ENCODE assay signal across 10 cellular contexts in the genomic region with DNA sequence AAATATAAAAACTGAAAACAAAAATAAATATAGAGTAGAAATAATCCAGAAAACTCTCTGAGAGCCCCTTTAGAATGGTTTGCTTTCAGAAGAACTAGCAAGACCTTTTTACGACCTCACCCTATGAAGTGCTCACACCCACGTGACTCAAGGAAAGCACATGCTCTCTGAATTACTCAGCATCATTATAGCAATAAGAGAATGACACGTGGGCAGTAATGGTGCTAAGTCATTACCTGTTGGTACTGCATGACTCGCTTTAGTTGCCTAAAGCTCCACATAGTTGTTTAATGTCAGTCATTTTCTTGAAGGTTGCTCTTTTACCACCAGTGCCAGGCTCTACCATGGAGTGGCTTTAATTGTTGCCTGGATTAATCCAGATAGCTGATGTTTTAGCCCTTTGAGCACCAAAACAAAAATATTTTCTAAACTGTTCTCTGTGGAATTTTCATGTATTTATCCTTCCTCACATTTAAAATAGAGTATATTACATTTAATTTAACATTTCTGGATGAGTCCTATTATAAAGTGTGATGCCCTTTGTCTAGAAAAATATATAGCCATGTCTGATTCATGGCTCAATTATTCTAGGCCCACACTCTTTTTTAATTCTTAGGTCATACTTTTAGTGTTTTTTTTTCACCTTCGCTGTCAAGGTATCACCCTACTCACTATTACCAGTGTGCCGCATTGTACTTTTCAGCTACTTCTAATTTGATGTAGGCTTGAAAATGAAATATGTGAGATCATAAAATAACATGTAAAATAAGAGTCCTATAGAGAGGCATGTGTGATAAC. TPM values are rescaled to one million over a fixed set of nuclear protein-coding genes. Genes with fewer than 3 reads are reported as not detected.
DNase-seq lines count a peak whose midpoint lies in the region; ATAC-seq, FAIRE-seq and TF ChIP-seq lines count a peak whose summit lies in the region.
"Had no signal": no experiment of that assay in that cellular context is flagged by ENCODE, and none has a peak within 500 bp of the region (broad histone marks: within the 10 kb centered on the region; RNA-seq: fewer than 3 reads in every experiment).

No MANE protein-coding gene starts in this region.

- H3K4me1 ChIP-seq in RWPE2 (ENCODE audit: insufficient read depth, poor library complexity, severe bottlenecking) (peaks cover 35% of the 10 kb centered on the region), keratinocyte (ENCODE audit: control insufficient read depth, extremely low read depth, insufficient read depth, low read length) (peaks cover 46% of the 10 kb centered on the region), tibial nerve (peaks cover 0 to 7% (median 0%) of the 10 kb centered on the region in 4 donors), endodermal cell (ENCODE audit: control insufficient read depth, insufficient read depth, low read length) (no peaks in the 10 kb centered on the region)

- no peaks in the 10 kb centered on the region for H3K36me3 ChIP-seq in RWPE2 (ENCODE audit: low read depth)
- H3K36me3 ChIP-seq in keratinocyte (ENCODE audit: control insufficient read depth in 2 of 2, extremely low read depth in 1 of 2, insufficient read depth in 2 of 2, low read length in 2 of 2) = no peaks in the 10 kb centered on the region
- no peaks in the 10 kb centered on the region for H3K36me3 ChIP-seq in tibial nerve
- no peaks in the 10 kb centered on the region for H3K36me3 ChIP-seq in endodermal cell (ENCODE audit: control insufficient read depth, insufficient read depth, low read length)

- peak; percentile 99 for FAIRE-seq in keratinocyte (lab: Jason Lieb, UNC)
- FAIRE-seq: H1 had no signal

- peaks cover 6% of the 10 kb centered on the region; the same call in 1 of the 2 replicates for H3K9me3 ChIP-seq in AG04450 (ENCODE audit: control insufficient read depth, insufficient read depth, low read length)
- H3K9me3 ChIP-seq in RWPE2 (ENCODE audit: severe bottlenecking) = no peaks in the 10 kb centered on the region
- H3K9me3 ChIP-seq in keratinocyte (ENCODE audit: control insufficient read depth, low read depth, low read length) = no peaks in the 10 kb centered on the region
- no peaks in the 10 kb centered on the region for H3K9me3 ChIP-seq in tibial nerve
- H3K9me3 ChIP-seq in endodermal cell (ENCODE audit: control insufficient read depth, low read length) = no peaks in the 10 kb centered on the region

- TF ChIP-seq POLR2A in tibial nerve (IDR thresholded peaks at IDR 0.05) = no peak

- dilution Hi-C loops in keratinocyte (cut with MboI; ENCODE audit: extremely low pct_ligation_motif_present, low sequenced_read_pairs) = no loop called here

- no peaks in the 10 kb centered on the region for H4K20me1 ChIP-seq in keratinocyte (ENCODE audit: control insufficient read depth, extremely low read depth, insufficient read depth, low read length)

- H3K27me3 Mint-ChIP-seq in endodermal cell (ENCODE audit: insufficient read depth) (no peaks in the 10 kb centered on the region), type B pancreatic cell (no peaks in the 10 kb centered on the region)

- no peaks in the 10 kb centered on the region for H3K36me3 Mint-ChIP-seq in endodermal cell (ENCODE audit: low read depth)
- no peaks in the 10 kb centered on the region for H3K36me3 Mint-ChIP-seq in type B pancreatic cell

- no peak overlapping the region for H3K4me3 ChIP-seq in AG04450 (ENCODE audit: low read depth, low read length)
- no peak overlapping the region for H3K4me3 ChIP-seq in RWPE2 (ENCODE audit: severe bottlenecking)
- no peak overlapping the region for H3K4me3 ChIP-seq in keratinocyte (ENCODE audit: control insufficient read depth in 2 of 3, extremely low read depth in 1 of 3, insufficient read depth in 2 of 3, low read depth in 1 of 3, low read length in 3 of 3)
- H3K4me3 ChIP-seq in tibial nerve = no peak overlapping the region
- H3K4me3 ChIP-seq in endodermal cell (ENCODE audit: low read length) = no peak overlapping the region

- peak overlapping the region; percentile 37 for H3K9ac ChIP-seq in keratinocyte (ENCODE audit: control insufficient read depth, extremely low read depth, insufficient read depth, low read length)
- no peak overlapping the region for H3K9ac ChIP-seq in endodermal cell (ENCODE audit: extremely low read depth, low read length, poor library complexity, severe bottlenecking)

- H3K9me3 Mint-ChIP-seq in endodermal cell (no peaks in the 10 kb centered on the region), type B pancreatic cell (no peaks in the 10 kb centered on the region)
- H3K9me3 Mint-ChIP-seq: T-helper 1 cell treated with Interleukin-12 subunit alpha and Interleukin-12 subunit beta and Interleukin-4 antibody, amounts not matched to agents 30 μg/mL and 1 μg/mL, for 36 hours had no signal

- DNase-seq in AG04450 (ENCODE audit: low read depth, low spot score) (no peak), RWPE2 (ENCODE audit: low spot score) (no peak), keratinocyte (ENCODE audit: low read depth, low spot score) (peak; percentile 52), tibial nerve (ENCODE audit: low spot score in 2 of 2) (no peak), endodermal cell (no peak), type B pancreatic cell (ENCODE audit: extremely low spot score, unreplicated experiment) (no peak)

- TF ChIP-seq CTCF in AG04450 (IDR thresholded peaks at IDR 0.05; ENCODE audit: low read depth, low read length) = no peak
- no peak for TF ChIP-seq CTCF in RWPE2 (IDR thresholded peaks at IDR 0.05; ENCODE audit: poor library complexity, severe bottlenecking)
- TF ChIP-seq CTCF in keratinocyte (optimal IDR thresholded peaks at IDR 0.05 in 1 of 3, IDR thresholded peaks at IDR 0.05 in 1 of 3, conservative IDR thresholded peaks at IDR 0.05 in 1 of 3; ENCODE audit: extremely low read depth in 1 of 3, insufficient read depth in 2 of 3, low read length in 3 of 3) = no peak
- no peak for TF ChIP-seq CTCF in tibial nerve (IDR thresholded peaks at IDR 0.05)
- TF ChIP-seq CTCF in endodermal cell (conservative IDR thresholded peaks at IDR 0.05) = no peak
- TF ChIP-seq CTCF in type B pancreatic cell (conservative IDR thresholded peaks at IDR 0.05) = no peak

- no peak overlapping the region for H3K27ac Mint-ChIP-seq in endodermal cell
- no peak overlapping the region for H3K27ac Mint-ChIP-seq in type B pancreatic cell
- H3K27ac Mint-ChIP-seq: T-helper 1 cell treated with Interleukin-12 subunit alpha and Interleukin-12 subunit beta and Interleukin-4 antibody, amounts not matched to agents 30 μg/mL and 1 μg/mL, for 36 hours had no signal

- WGBS in tibial nerve, 2 donors = 66 to 73% methylated on average over 6 of the region's 6 CpGs
- 76 to 88% methylated on average over 4 to 5 of the region's 6 CpGs for WGBS in endodermal cell (ENCODE audit: insufficient coverage in 1 of 2, insufficient read length in 1 of 2), 2 experiments

- H3K4me2 ChIP-seq in keratinocyte (ENCODE audit: control insufficient read depth, extremely low read depth, insufficient read depth, low read depth, low read length) = peak overlapping the region; percentile 51

- H3K4me3 Mint-ChIP-seq in endodermal cell (no peak overlapping the region), type B pancreatic cell (no peak overlapping the region)
- H3K4me3 Mint-ChIP-seq: T-helper 1 cell treated with Interleukin-12 subunit alpha and Interleukin-12 subunit beta and Interleukin-4 antibody, amounts not matched to agents 30 μg/mL and 1 μg/mL, for 36 hours had no signal

- ATAC-seq in GM18907 (IDR thresholded peaks at IDR 0.05; ENCODE audit: unreplicated experiment) (peak; percentile 43), RWPE2 (ENCODE audit: low read depth) (peak; percentile 88), GM21515 (IDR thresholded peaks at IDR 0.05; ENCODE audit: unreplicated experiment) (no peak)

- H3K27me3 ChIP-seq in AG04450 (ENCODE audit: control insufficient read depth, insufficient read depth, low read length) = no peaks in the 10 kb centered on the region
- no peaks in the 10 kb centered on the region for H3K27me3 ChIP-seq in RWPE2 (ENCODE audit: insufficient read depth, poor library complexity, severe bottlenecking)
- no peaks in the 10 kb centered on the region for H3K27me3 ChIP-seq in keratinocyte (ENCODE audit: control insufficient read depth, extremely low read depth, insufficient read depth, low read length)
- no peaks in the 10 kb centered on the region for H3K27me3 ChIP-seq in tibial nerve
- H3K27me3 ChIP-seq in endodermal cell (ENCODE audit: control insufficient read depth, insufficient read depth, low read length, poor library complexity, severe bottlenecking) = no peaks in the 10 kb centered on the region

- no peaks in the 10 kb centered on the region for H3K79me2 ChIP-seq in keratinocyte (ENCODE audit: control insufficient read depth, insufficient read depth, low read length)

- H3K27ac ChIP-seq in AG04450 (ENCODE audit: low read depth, low read length) (peak overlapping the region; percentile 62), RWPE2 (ENCODE audit: poor library complexity, severe bottlenecking) (peak overlapping the region; percentile 62), keratinocyte (ENCODE audit: control insufficient read depth, insufficient read depth, low read length) (peak overlapping the region; percentile 89), tibial nerve (no peak overlapping the region), endodermal cell (ENCODE audit: low read depth, low read length) (no peak overlapping the region)

- H3K9me1 ChIP-seq in keratinocyte (ENCODE audit: control insufficient read depth, extremely low read depth, insufficient read depth, low read length) = no peaks in the 10 kb centered on the region

- TF ChIP-seq EP300 in tibial nerve (IDR thresholded peaks at IDR 0.05) = no peak

- H3K4me1 Mint-ChIP-seq in endodermal cell (no peaks in the 10 kb centered on the region), type B pancreatic cell (ENCODE audit: unreplicated experiment) (peaks cover 6% of the 10 kb centered on the region)

- POLR2A ChIA-PET in AG04450 (lab: Yijun Ruan, JAX) = no interaction called here

- CTCF ChIA-PET in AG04450 (lab: Charles Lee) = interaction anchor here (4.0 kb wide), 1 partner anchor 101 kb away, joined by 39 read pairs; the partner anchor contains the start of gene VPS36

- H2AFZ ChIP-seq in keratinocyte (ENCODE audit: control insufficient read depth, low read length) = peak overlapping the region; percentile 47

RNA-seq across cellular contexts. Expression of gene THSD1, which starts 56.8 kb away (rescaled TPM):
- 7.9 and 8.3 TPM in 2 replicates for polyA plus RNA-seq in AG04450 (2011; rRNA removed)
- polyA minus RNA-seq in AG04450 (2011; rRNA and poly(A)+ RNA removed) = 17.9 and 19.3 TPM in 2 replicates
- polyA plus RNA-seq in keratinocyte = 9.2 to 15.4 TPM (median 9.7 TPM) in 3 replicates
- 8.0 TPM for polyA plus RNA-seq in keratinocyte (2011; ENCODE audit: low read depth)
- 5.2 and 5.3 TPM in 2 replicates for polyA plus RNA-seq in keratinocyte (2011; cell fraction: cytosol; rRNA removed)
- 21.1 and 25.2 TPM in 2 replicates for polyA plus RNA-seq in keratinocyte (2011; cell fraction: nucleus; rRNA removed)
- polyA plus RNA-seq in keratinocyte (2012; ENCODE audit: low replicate concordance) = 6.5 and 11.4 TPM in 2 replicates
- polyA minus RNA-seq in keratinocyte = 9.6 to 25.4 TPM (median 19.5 TPM) in 3 replicates
- 10.7 TPM for polyA minus RNA-seq in keratinocyte (2011; cell fraction: cytosol; rRNA and poly(A)+ RNA removed)
- 20.2 and 27.3 TPM in 2 replicates for polyA minus RNA-seq in keratinocyte (2011; cell fraction: nucleus; rRNA and poly(A)+ RNA removed)
- total RNA-seq in tibial nerve = 10 to 100 TPM in 1 of 4 donors, 1 to 10 TPM in 3; 6.1 to 10.5 (median 7.8) TPM
- total RNA-seq in endodermal cell = under 1 TPM; 0.48 to 0.73 TPM
- polyA plus RNA-seq in endodermal cell (2013, experiment 1 of 2) = 0.25 TPM
- polyA plus RNA-seq in endodermal cell (2013, experiment 2 of 2) = 0.25 TPM
- total RNA-seq in type B pancreatic cell (ENCODE audit: low replicate concordance) = 0.63 and 0.64 TPM in 2 replicates

Comparison
In these comparisons a context has a peak if more than half of its experiments do, and no peak if none do; other contexts are left out.
1. H3K27ac ChIP-seq: peak in AG04450 (single experiment), RWPE2 (single experiment) and keratinocyte (single experiment); none in tibial nerve (0 of 4) and endodermal cell (single experiment).